ENCODE assay signal across 17 cellular contexts in the genomic region with DNA sequence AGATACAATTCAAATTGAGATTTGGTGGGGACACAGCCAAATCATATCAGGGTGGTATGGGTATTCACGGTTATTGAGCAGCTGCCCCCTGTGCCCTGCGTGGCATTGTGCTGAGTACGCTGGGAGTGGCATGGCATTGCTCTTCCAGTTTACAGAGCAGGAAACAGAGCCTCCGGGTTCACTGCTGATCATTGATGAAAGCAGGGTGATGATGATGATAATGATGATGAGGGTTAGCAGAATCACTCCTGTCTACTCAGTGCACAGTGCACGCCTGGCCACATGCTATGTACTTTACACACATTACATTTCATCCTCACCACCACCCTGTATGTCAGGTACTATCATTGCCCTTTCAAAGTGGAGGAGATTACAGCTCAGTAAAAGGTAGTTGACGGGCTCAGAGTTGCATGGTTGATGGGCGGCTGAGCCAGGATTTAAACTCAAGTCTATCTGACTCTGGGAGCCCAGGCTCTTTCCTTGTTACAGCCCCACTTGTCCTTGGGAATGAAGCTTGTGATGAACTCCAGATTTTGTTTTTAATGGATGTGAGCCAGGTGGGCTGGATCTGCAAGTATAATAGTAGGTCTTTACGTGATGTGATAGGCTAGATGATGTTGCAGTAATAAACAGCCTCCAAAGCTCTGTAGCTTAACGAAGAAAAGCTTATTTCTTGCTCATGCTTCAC.
DNase-seq lines count a peak whose midpoint lies in the region; ATAC-seq and TF ChIP-seq lines count a peak whose summit lies in the region.
"Had no signal": no experiment of that assay in that cellular context is flagged by ENCODE, and none has a peak within 500 bp of the region (broad histone marks: within the 10 kb centered on the region; RNA-seq: fewer than 3 reads in every experiment).

No MANE protein-coding gene starts in this region.

- H3K9me3 ChIP-seq in esophagus (ENCODE audit: control insufficient read depth in 2 of 2, insufficient read depth in 1 of 2, low read depth in 1 of 2, low read length in 1 of 2) (no peaks in the 10 kb centered on the region), mesenchymal stem cell (ENCODE audit: control insufficient read depth, low read length) (no peaks in the 10 kb centered on the region), thyroid gland (no peaks in the 10 kb centered on the region), right lobe of liver (no peaks in the 10 kb centered on the region)

- no peak for TF ChIP-seq CTCF in thyroid gland (IDR thresholded peaks at IDR 0.05)
- TF ChIP-seq CTCF in right lobe of liver (IDR thresholded peaks at IDR 0.05) = no peak

- no peak overlapping the region for H2BK5ac ChIP-seq in mesenchymal stem cell (ENCODE audit: low read depth, low read length, poor library complexity, severe bottlenecking)

- H3K4me3 ChIP-seq in esophagus (ENCODE audit: low read depth in 1 of 2, low read length in 2 of 2) (no peak overlapping the region), mesenchymal stem cell (ENCODE audit: insufficient read depth in 1 of 2, low read depth in 1 of 2, low read length in 2 of 2) (no peak overlapping the region), thyroid gland (replicated peaks in 1 of 3) (no peak overlapping the region), right lobe of liver (no peak overlapping the region)

- H3K9ac ChIP-seq in mesenchymal stem cell (ENCODE audit: low read length) = no peak overlapping the region

- H2AFZ ChIP-seq in mesenchymal stem cell (ENCODE audit: low read depth, low read length) = no peak overlapping the region

- no peak overlapping the region for H4K8ac ChIP-seq in mesenchymal stem cell (ENCODE audit: low read length)

- peaks cover 12% of the 10 kb centered on the region for H3K79me1 ChIP-seq in mesenchymal stem cell (replicated peaks; ENCODE audit: low read length, poor library complexity, severe bottlenecking)

- H4K91ac ChIP-seq in mesenchymal stem cell (ENCODE audit: low read length) = no peak overlapping the region

- peak overlapping the region; percentile 34 for H2AK5ac ChIP-seq in mesenchymal stem cell (ENCODE audit: low read length, severe bottlenecking)

- H2BK15ac ChIP-seq in mesenchymal stem cell (ENCODE audit: low read depth, poor library complexity, severe bottlenecking) = no peak overlapping the region

- intact Hi-C loops in thyroid gland (cut with DNase I) = no loop called here
- intact Hi-C loops in right lobe of liver (cut with DNase I) = no loop called here

- WGBS in esophagus, 2 donors = 78 to 80% methylated on average over 9 of the region's 9 CpGs
- WGBS in mesenchymal stem cell = 89% methylated on average over 7 of the region's 9 CpGs
- WGBS in thyroid gland, 2 donors = 82 to 88% methylated on average over 9 of the region's 9 CpGs
- WGBS in right lobe of liver (ENCODE audit: insufficient coverage, low coverage, low lambda C conversion rate, missing lambda C conversion rate) = 82% methylated on average over 6 of the region's 9 CpGs

- no peak overlapping the region for H3K4ac ChIP-seq in mesenchymal stem cell (ENCODE audit: low read depth in 1 of 2, low read length in 2 of 2)

- H2BK120ac ChIP-seq in mesenchymal stem cell (ENCODE audit: low read depth, low read length) = no peak overlapping the region

- H3K27ac ChIP-seq in esophagus (ENCODE audit: low read depth in 2 of 2, low read length in 1 of 2) = peak overlapping the region; percentile 64 to 93
- H3K27ac ChIP-seq in mesenchymal stem cell (ENCODE audit: low read length, poor library complexity, severe bottlenecking) = no peak overlapping the region
- peak overlapping the region; percentile 91 to 99 (median 91) for H3K27ac ChIP-seq in thyroid gland
- no peak overlapping the region for H3K27ac ChIP-seq in right lobe of liver
- H3K27ac ChIP-seq: 22Rv1 had no signal

- H3K14ac ChIP-seq in mesenchymal stem cell (ENCODE audit: low read length in 2 of 2) = no peak overlapping the region

- peak; percentile 29 for DNase-seq in DMS53 (lab: John Stamatoyannopoulos, UW)
- no peak for DNase-seq in DMS53 treated with DMSO at 0.1 percent for 48 hours (lab: John Stamatoyannopoulos, UW; ENCODE audit: unreplicated experiment)
- DNase-seq in mesenchymal stem cell = no peak
- DNase-seq in thyroid gland = peak in 1 of 2 donors; percentile 37
- no peak for DNase-seq in hepatic stellate cell (ENCODE audit: low spot score)
- no peak for DNase-seq in NCI-H146 treated with DMSO at 0.1 percent for 48 hours (lab: John Stamatoyannopoulos, UW; ENCODE audit: unreplicated experiment)
- no peak for DNase-seq in right lobe of liver
- DNase-seq: activated CD4-positive, alpha-beta T cell treated with anti-CD3 and anti-CD28 coated beads, Interleukin-2, amount 50 U/mL, for 1 hour; activated naive CD8-positive, alpha-beta T cell treated with anti-CD3 and anti-CD28 coated beads for 36 hours; CD4-positive, CD25-positive, alpha-beta regulatory T cell; hypothalamus; left colon; NCI-H2171; NK-92 treated with Interleukin-12 subunit alpha and Interleukin-12 subunit beta, amount 100 ng/mL, for 24 hours; stimulated activated naive CD4-positive, alpha-beta T cell had no signal

- H3K23ac ChIP-seq in mesenchymal stem cell (ENCODE audit: low read length in 2 of 2) = no peak overlapping the region

- H3K4me2 ChIP-seq in mesenchymal stem cell (ENCODE audit: low read length, poor library complexity, severe bottlenecking) = no peak overlapping the region

- H3K36me3 ChIP-seq in esophagus (ENCODE audit: control insufficient read depth in 2 of 2, insufficient read depth in 2 of 2, low read length in 1 of 2) (no peaks in the 10 kb centered on the region), mesenchymal stem cell (ENCODE audit: control insufficient read depth in 1 of 2, insufficient read depth in 2 of 2, low read depth in 1 of 2, low read length in 2 of 2) (peaks cover 0 to 3% of the 10 kb centered on the region in 2 experiments), thyroid gland (no peaks in the 10 kb centered on the region), right lobe of liver (no peaks in the 10 kb centered on the region)

- H3K27me3 ChIP-seq in esophagus (ENCODE audit: control insufficient read depth in 1 of 2, insufficient read depth in 2 of 2, low read length in 2 of 2) = no peaks in the 10 kb centered on the region
- H3K27me3 ChIP-seq in mesenchymal stem cell (ENCODE audit: control insufficient read depth in 1 of 2, insufficient read depth in 1 of 2, low read length in 2 of 2) = no peaks in the 10 kb centered on the region
- H3K27me3 ChIP-seq in thyroid gland = no peaks in the 10 kb centered on the region
- H3K27me3 ChIP-seq in right lobe of liver = no peaks in the 10 kb centered on the region

- H3K4me1 ChIP-seq in esophagus (ENCODE audit: control insufficient read depth in 2 of 2, insufficient read depth in 2 of 2, low read length in 1 of 2) (peaks cover 2 to 28% of the 10 kb centered on the region in 2 donors), mesenchymal stem cell (ENCODE audit: control insufficient read depth, insufficient read depth, low read depth, low read length) (peaks cover 37% of the 10 kb centered on the region), thyroid gland (peaks cover 80 to 96% of the 10 kb centered on the region in 2 donors), right lobe of liver (peaks cover 0 to 15% (median 0%) of the 10 kb centered on the region in 4 donors)

- H3K18ac ChIP-seq in mesenchymal stem cell (ENCODE audit: low read depth in 1 of 2, low read length in 2 of 2) = no peak overlapping the region

- ATAC-seq in right lobe of liver = no peak
- ATAC-seq: left colon had no signal

- H2BK12ac ChIP-seq in mesenchymal stem cell (ENCODE audit: low read length in 2 of 2) = no peak overlapping the region

- no peak for TF ChIP-seq POLR2A in thyroid gland (IDR thresholded peaks at IDR 0.05)
- no peak for TF ChIP-seq POLR2A in right lobe of liver (IDR thresholded peaks at IDR 0.05)

Comparison
In these comparisons a context has a peak if more than half of its experiments do, and no peak if none do; other contexts are left out.
1. H3K27ac ChIP-seq: peak in esophagus (2 of 2) and thyroid gland (3 of 3); none in mesenchymal stem cell (single experiment) and right lobe of liver (0 of 3).